Comparison of ENCODE assay signal across 8 cellular contexts in genomic region chr11:12963789-12964536, GRCh38. TPM values are rescaled to one million over a fixed set of nuclear protein-coding genes. Genes with fewer than 3 reads are reported as not detected.
A peak's percentile ranks its signal among the peaks of the same experiment; 100 is the strongest.
DNase-seq lines count a peak whose midpoint lies in the region; ATAC-seq, FAIRE-seq and TF ChIP-seq lines count a peak whose summit lies in the region.

No MANE protein-coding gene starts in this region.

- no peak overlapping the region for H2BK120ac ChIP-seq in trophoblast cell (ENCODE audit: insufficient read depth, low read length, poor library complexity)

- H3K9me3 Mint-ChIP-seq in Caco-2 (ENCODE audit: unreplicated experiment): no peaks in the 10 kb centered on the region

- H3K27ac Mint-ChIP-seq in Caco-2 (ENCODE audit: unreplicated experiment): no peak overlapping the region

- H3K23ac ChIP-seq in trophoblast cell (ENCODE audit: low read length): no peak overlapping the region

- no peak overlapping the region for H3K4ac ChIP-seq in trophoblast cell (ENCODE audit: low read depth, low read length)

- H3K36me3 ChIP-seq in Caco-2 (ENCODE audit: control insufficient read depth, insufficient read depth, low read length) (no peaks in the 10 kb centered on the region), trophoblast cell (ENCODE audit: control insufficient read depth in 1 of 2, insufficient read depth in 2 of 2, low read length in 2 of 2) (no peaks in the 10 kb centered on the region)

- H3K9ac ChIP-seq in trophoblast cell (ENCODE audit: low read length): no peak overlapping the region

- no peaks in the 10 kb centered on the region for H3K27me3 ChIP-seq in Caco-2 (replicated peaks; ENCODE audit: control insufficient read depth, insufficient read depth, low read length)
- no peaks in the 10 kb centered on the region for H3K27me3 ChIP-seq in trophoblast cell (ENCODE audit: insufficient read depth, low read length)

- no peak overlapping the region for H2AFZ ChIP-seq in trophoblast cell (ENCODE audit: insufficient read depth, low read length, poor library complexity)

- no peaks in the 10 kb centered on the region for H3K4me1 Mint-ChIP-seq in Caco-2 (ENCODE audit: low read depth, unreplicated experiment)

- no TSS peak for BruUV-seq in Caco-2 (replicated peaks; lab: Mats Ljungman, UMichigan)

- no peak overlapping the region for H4K8ac ChIP-seq in trophoblast cell (ENCODE audit: low read depth, low read length)

- H3K79me1 ChIP-seq in trophoblast cell (ENCODE audit: low read length): no peaks in the 10 kb centered on the region

- intact Hi-C loops in Caco-2 (cut with micrococcal nuclease; ENCODE audit: unreplicated experiment): loop anchor here (1.0 to 10.0 kb wide), 7 partner anchors 45 to 633 kb away; partner anchors contain the start of gene RASSF10

- no peak overlapping the region for H4K91ac ChIP-seq in trophoblast cell (ENCODE audit: low read depth, low read length)

- H3K9me3 ChIP-seq in Caco-2 (no peaks in the 10 kb centered on the region), trophoblast cell (ENCODE audit: insufficient read depth, low read depth, low read length) (no peaks in the 10 kb centered on the region)

- WGBS in trophoblast cell (ENCODE audit: extremely low coverage, insufficient coverage, insufficient read length): no CpG with 5 or more reads among the region's 13 CpGs

- H3K4me3 ChIP-seq in Caco-2 (ENCODE audit: low read depth, low read length): no peak overlapping the region
- no peak overlapping the region for H3K4me3 ChIP-seq in trophoblast cell (ENCODE audit: low read depth, low read length)

- TF ChIP-seq CTCF in Caco-2 (IDR thresholded peaks at IDR 0.05; ENCODE audit: insufficient read depth in 1 of 2, low read depth in 1 of 2, low read length in 1 of 2, severe bottlenecking in 1 of 2, unreplicated experiment in 1 of 2): peak; percentile 81 to 93

- peak; percentile 84 for FAIRE-seq in urothelium cell line (lab: Jason Lieb, UNC)

- peak; percentile 79 for ATAC-seq in GM19467 (IDR thresholded peaks at IDR 0.05; ENCODE audit: unreplicated experiment)

- no peaks in the 10 kb centered on the region for H3K79me2 ChIP-seq in trophoblast cell (ENCODE audit: control insufficient read depth, insufficient read depth, low read length, poor library complexity)

- no peak overlapping the region for H3K27ac ChIP-seq in trophoblast cell (ENCODE audit: low read depth, low read length)

- no peak overlapping the region for H2BK12ac ChIP-seq in trophoblast cell (ENCODE audit: low read length)

- H3K27me3 Mint-ChIP-seq in Caco-2 (ENCODE audit: insufficient read depth, unreplicated experiment): peaks cover 5% of the 10 kb centered on the region

- DNase-seq in Caco-2 (peak; percentile 70 to 85), HUDEP-2 (lab: John Stamatoyannopoulos, UW; ENCODE audit: unreplicated experiment in 76 of 76) (peak in 49 of 76 experiments; percentile 6 to 72 (median 34)), RPMI7951 (ENCODE audit: low read depth) (peak; percentile 52), germinal center (ENCODE audit: low spot score) (peak; percentile 75), trophoblast cell (peak; percentile 51 to 87), urothelium cell line (ENCODE audit: low spot score) (peak; percentile 83)
- peak; percentile 84 for DNase-seq in activated effector memory CD4-positive, alpha-beta T cell treated with anti-CD3 and anti-CD28 coated beads, Interleukin-2, amount 50 U/mL, for 16 hours

- H2AK5ac ChIP-seq in trophoblast cell (ENCODE audit: low read length): no peak overlapping the region

- H3K4me2 ChIP-seq in trophoblast cell (ENCODE audit: low read length): no peak overlapping the region

- no peak overlapping the region for H4K12ac ChIP-seq in trophoblast cell (ENCODE audit: low read depth, low read length)

- no peak overlapping the region for H3K14ac ChIP-seq in trophoblast cell (ENCODE audit: low read length)

- no peaks in the 10 kb centered on the region for H3K36me3 Mint-ChIP-seq in Caco-2 (ENCODE audit: insufficient read depth, unreplicated experiment)

- no peak overlapping the region for H3K4me3 Mint-ChIP-seq in Caco-2 (ENCODE audit: unreplicated experiment)

- H3K4me1 ChIP-seq in Caco-2 (no peaks in the 10 kb centered on the region), trophoblast cell (ENCODE audit: control insufficient read depth in 1 of 2, insufficient read depth in 2 of 2, low read length in 2 of 2) (peaks cover 0 to 5% of the 10 kb centered on the region in 2 experiments)

- H3K18ac ChIP-seq in trophoblast cell (ENCODE audit: low read length): no peak overlapping the region

- CTCF ChIA-PET in Caco-2 (lab: Charles Lee): interaction anchor here (0.6 to 1.9 kb wide), 23 partner anchors 10 to 633 kb away, joined by 3 to 15 read pairs (median 5); no protein-coding TSS in a partner anchor

- no peak overlapping the region for H2BK5ac ChIP-seq in trophoblast cell (ENCODE audit: low read depth, low read length, poor library complexity)

- POLR2A ChIA-PET in Caco-2 (lab: Charles Lee): no interaction called here

RNA-seq across cellular contexts. Expression of gene RASSF10, which starts 45.2 kb away (rescaled TPM):
- total RNA-seq in Caco-2 (2022): 0.91 and 1.3 TPM in 2 replicates
- total RNA-seq in RPMI7951 (2014; rRNA removed; shearing (Covaris generic)): 0.12 and 0.20 TPM in 2 replicates
- polyA plus RNA-seq in trophoblast cell (2013): 4.3 and 4.5 TPM in 2 replicates

Comparison
In these comparisons a context has a peak if more than half of its experiments do, and no peak if none do; other contexts are left out.
1. DNase-seq: peak in every context shown above with its lines; median percentile 84 in activated effector memory CD4-positive, alpha-beta T cell treated with anti-CD3 and anti-CD28 coated beads, Interleukin-2, amount 50 U/mL, for 16 hours; 83 in urothelium cell line; 78 in Caco-2; 75 in germinal center; 69 in trophoblast cell; 52 in RPMI7951; 34 in HUDEP-2.